Comparison of ENCODE assay signal across 8 cellular contexts in the genomic region with DNA sequence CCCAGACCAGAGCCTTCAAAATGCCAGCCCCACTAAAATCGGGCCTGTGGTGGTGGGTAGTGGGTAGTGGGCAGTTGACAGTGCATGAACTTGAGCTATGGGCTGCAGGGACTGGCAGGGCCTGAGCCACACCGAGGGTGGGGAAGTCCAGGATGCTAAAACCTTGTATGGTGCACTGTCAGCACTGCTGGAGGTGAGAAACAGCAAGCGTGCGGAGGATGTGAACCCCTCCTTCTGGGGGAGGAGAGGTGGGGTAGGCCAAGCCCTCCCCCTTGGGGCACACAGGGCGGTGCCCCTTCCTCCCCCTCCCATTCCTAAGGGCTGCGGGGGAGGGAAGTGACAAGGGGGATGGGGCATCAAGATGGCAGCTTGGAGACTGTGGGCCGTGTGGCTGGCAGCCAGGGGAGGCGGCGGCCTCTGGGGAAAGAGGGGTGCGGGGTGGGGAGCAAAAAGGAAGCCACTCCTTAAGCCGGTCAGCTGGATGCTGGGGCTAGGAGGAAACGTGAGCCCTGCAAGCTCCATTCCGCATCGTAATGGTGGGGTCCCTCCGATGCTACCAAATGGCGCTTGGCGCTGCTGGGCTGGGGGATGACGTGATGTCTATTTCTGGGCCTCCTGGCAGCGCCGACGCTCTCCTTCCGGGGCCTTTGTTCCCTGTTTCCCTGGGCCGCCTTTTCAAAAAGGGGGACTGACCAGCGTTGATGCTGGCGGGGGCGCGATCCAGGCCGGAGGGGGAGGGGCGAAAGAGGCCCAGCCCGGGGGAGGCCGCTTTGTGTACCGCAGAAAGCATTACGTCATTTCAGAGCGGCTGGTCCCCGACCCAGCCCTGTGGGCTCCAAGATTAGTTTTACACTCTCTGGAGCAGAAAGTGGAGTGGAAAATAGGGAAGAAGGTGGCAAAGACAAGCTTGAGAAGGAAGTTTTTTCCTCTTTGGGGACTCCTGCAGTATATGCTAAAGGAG. TPM values are rescaled to one million over a fixed set of nuclear protein-coding genes. Genes with fewer than 3 reads are reported as not detected.
DNase-seq lines count a peak whose midpoint lies in the region; ATAC-seq and TF ChIP-seq lines count a peak whose summit lies in the region.

No MANE protein-coding gene starts in this region.

- H3K9me3 Mint-ChIP-seq in stimulated activated effector memory CD8-positive, alpha-beta T cell treated with anti-CD3 and anti-CD28 coated beads, Interleukin-12 subunit alpha, Interleukin-12 subunit beta, amount 100 ng/mL, for 72 hours = no peaks in the 10 kb centered on the region

- ATAC-seq in HG02623 (IDR thresholded peaks at IDR 0.05; ENCODE audit: unreplicated experiment) = peak; percentile 20
- ATAC-seq in stimulated activated effector memory CD8-positive, alpha-beta T cell treated with anti-CD3 and anti-CD28 coated beads, Interleukin-12 subunit alpha, Interleukin-12 subunit beta, amount 100 ng/mL, for 72 hours = peak; percentile 77

- peak overlapping the region; percentile 100 for H3K4me3 Mint-ChIP-seq in stimulated activated effector memory CD8-positive, alpha-beta T cell treated with anti-CD3 and anti-CD28 coated beads, Interleukin-12 subunit alpha, Interleukin-12 subunit beta, amount 100 ng/mL, for 72 hours

- H3K27ac Mint-ChIP-seq in stimulated activated effector memory CD8-positive, alpha-beta T cell treated with anti-CD3 and anti-CD28 coated beads, Interleukin-12 subunit alpha, Interleukin-12 subunit beta, amount 100 ng/mL, for 72 hours = peak overlapping the region; percentile 98

- TF ChIP-seq POLR2A in erythroblast (IDR thresholded peaks at IDR 0.05; ENCODE audit: low read length) = peak; percentile 53

- H3K36me3 Mint-ChIP-seq in stimulated activated effector memory CD8-positive, alpha-beta T cell treated with anti-CD3 and anti-CD28 coated beads, Interleukin-12 subunit alpha, Interleukin-12 subunit beta, amount 100 ng/mL, for 72 hours = peaks cover 52% of the 10 kb centered on the region

- H3K4me1 Mint-ChIP-seq in stimulated activated effector memory CD8-positive, alpha-beta T cell treated with anti-CD3 and anti-CD28 coated beads, Interleukin-12 subunit alpha, Interleukin-12 subunit beta, amount 100 ng/mL, for 72 hours = peaks cover 55% of the 10 kb centered on the region

- DNase-seq in DMS 273 treated with DMSO at 0.1 percent for 48 hours (lab: John Stamatoyannopoulos, UW) = peak; percentile 62
- DNase-seq in NCI-H82 (lab: John Stamatoyannopoulos, UW) = peak; percentile 88
- peak; percentile 15 for DNase-seq in activated T-cell treated with anti-CD3 and anti-CD28 coated beads for 1 hour (ENCODE audit: low read depth)
- DNase-seq in erythroblast (lab: John Stamatoyannopoulos, UW) = peak; percentile 77 to 83
- peak; percentile 75 for DNase-seq in mucosa of gallbladder (ENCODE audit: low spot score)
- peak; percentile 65 to 91 for DNase-seq in stimulated activated effector memory CD8-positive, alpha-beta T cell treated with anti-CD3 and anti-CD28 coated beads, Interleukin-12 subunit alpha, Interleukin-12 subunit beta, amount 100 ng/mL, for 72 hours (ENCODE audit: low spot score in 2 of 2)
- DNase-seq in NCI-H187 (lab: John Stamatoyannopoulos, UW) = no peak

RNA-seq across cellular contexts. Expression of a gene that starts 0.8 kb away (rescaled TPM):
- total RNA-seq in mucosa of gallbladder = 23.4 TPM

RNA-seq across cellular contexts. Expression of a gene that starts 3.1 kb away (rescaled TPM):
- 44.5 TPM for total RNA-seq in mucosa of gallbladder

RNA-seq across cellular contexts. Expression of a gene that starts 51.0 kb away (rescaled TPM):
- total RNA-seq in mucosa of gallbladder = 38.9 TPM

Comparison
In these comparisons a context has a peak if more than half of its experiments do, and no peak if none do; other contexts are left out.
1. DNase-seq: peak in DMS 273 treated with DMSO at 0.1 percent for 48 hours (single experiment), NCI-H82 (single experiment), activated T-cell treated with anti-CD3 and anti-CD28 coated beads for 1 hour (single experiment), erythroblast (2 of 2), mucosa of gallbladder (single experiment) and stimulated activated effector memory CD8-positive, alpha-beta T cell treated with anti-CD3 and anti-CD28 coated beads, Interleukin-12 subunit alpha, Interleukin-12 subunit beta, amount 100 ng/mL, for 72 hours (2 of 2); none in NCI-H187 (0 of 2).